ENCODE assay signal across 8 cellular contexts in the genomic region with DNA sequence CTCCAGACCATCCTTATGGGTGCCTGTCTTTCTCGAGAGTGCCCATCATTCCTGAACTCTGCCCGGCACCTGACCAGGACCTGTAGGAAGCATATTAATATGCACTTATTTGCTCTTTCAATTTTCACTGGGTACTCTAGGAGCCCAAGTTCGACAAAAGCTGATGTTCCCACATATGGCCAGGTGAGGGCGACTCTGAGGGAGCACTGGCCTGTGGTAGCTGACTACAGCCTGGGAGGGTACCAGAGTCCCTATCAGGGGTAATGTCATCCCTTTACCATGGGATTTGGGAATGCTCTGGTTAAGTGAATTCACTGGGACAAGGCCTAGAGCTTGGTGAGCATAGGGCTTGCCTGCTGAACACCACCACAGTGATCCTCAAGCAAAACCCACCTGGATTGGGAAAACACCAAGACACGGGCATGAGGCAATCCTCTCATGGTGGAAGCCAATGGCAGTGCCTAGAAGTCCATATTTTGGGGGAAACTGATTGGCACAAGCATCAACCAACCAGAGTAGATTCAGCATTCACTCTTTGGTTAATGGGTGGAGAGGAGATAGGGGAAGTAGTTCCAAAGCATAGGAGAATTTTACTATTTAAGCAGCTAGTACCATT.
A peak's percentile ranks its signal among the peaks of the same experiment; 100 is the strongest.
DNase-seq lines count a peak whose midpoint lies in the region; ATAC-seq and TF ChIP-seq lines count a peak whose summit lies in the region.

No MANE protein-coding gene starts in this region.

- no peak overlapping the region for H3K4me2 ChIP-seq in OCI-LY7 (ENCODE audit: low read length)
- H3K4me2 ChIP-seq in mammary epithelial cell (ENCODE audit: insufficient read depth, low read depth, low read length), result no peak overlapping the region

- CTCF ChIA-PET in OCI-LY7 (lab: Charles Lee; ENCODE audit: unreplicated experiment), result no interaction called here
- CTCF ChIA-PET in mammary epithelial cell (lab: Charles Lee; ENCODE audit: low non-redundant PET), result interaction anchor here (0.5 to 0.6 kb wide), 2 partner anchors 204 to 858 kb away, joined by 3 read pairs; no protein-coding TSS in a partner anchor

- H3K36me3 ChIP-seq in OCI-LY7 (ENCODE audit: insufficient read depth, low read length) (no peaks in the 10 kb centered on the region), mammary epithelial cell (ENCODE audit: insufficient read depth, low read length) (no peaks in the 10 kb centered on the region), transverse colon (no peaks in the 10 kb centered on the region), body of pancreas (replicated peaks in 1 of 2; ENCODE audit: insufficient read depth in 1 of 2, low read depth in 2 of 2) (no peaks in the 10 kb centered on the region)

- in situ Hi-C loops in mammary epithelial cell (cut with MboI; ENCODE audit: low sequenced_read_pairs in 2 of 2), result no loop called here
- in situ Hi-C loops in transverse colon (cut with MboI; ENCODE audit: low pct_ligation_motif_present in 1 of 4, low pct_unique_long_range_greater_than_20kb in 1 of 4, low sequenced_read_pairs in 3 of 4), result no loop called here

- 55% methylated on average over 5 of the region's 5 CpGs for WGBS in mammary epithelial cell (ENCODE audit: low coverage, missing lambda C conversion rate)
- 60% methylated on average over 5 of the region's 5 CpGs; no CpG with 5 or more reads in 1 of the 2 donors for WGBS in transverse colon (ENCODE audit: low coverage in 1 of 2), 2 donors
- 43% methylated on average over 5 of the region's 5 CpGs for WGBS in body of pancreas, 2 donors

- dilution Hi-C loops in mammary epithelial cell (cut with HindIII; ENCODE audit: low sequenced_read_pairs), result no loop called here

- ATAC-seq in GM18873 (IDR thresholded peaks at IDR 0.05; ENCODE audit: low FRiP score, unreplicated experiment) (no peak), body of pancreas (no peak)

- H3K79me2 ChIP-seq in OCI-LY7 (ENCODE audit: insufficient read depth, low read depth, low read length) (no peaks in the 10 kb centered on the region), mammary epithelial cell (ENCODE audit: insufficient read depth, low read length) (no peaks in the 10 kb centered on the region)

- H3K9ac ChIP-seq in mammary epithelial cell (ENCODE audit: insufficient read depth, low read length), result no peak overlapping the region

- DNase-seq in DMS 273 (lab: John Stamatoyannopoulos, UW; ENCODE audit: unreplicated experiment) (peak; percentile 70), DMS 273 treated with DMSO at 0.1 percent for 48 hours (lab: John Stamatoyannopoulos, UW) (no peak), OCI-LY7 (ENCODE audit: low spot score) (peak; percentile 55), mammary epithelial cell (peak; percentile 3), transverse colon (no peak), body of pancreas (no peak)
- peak; percentile 39 for DNase-seq in stimulated activated CD4-positive, alpha-beta T cell treated with anti-CD3 and anti-CD28 coated beads, Interleukin-4, amount 100 ng/mL, for 1 hour

- H3K4me3 ChIP-seq in OCI-LY7 (ENCODE audit: low read depth, low read length, poor library complexity, severe bottlenecking) (no peak overlapping the region), mammary epithelial cell (replicated peaks in 1 of 3; ENCODE audit: insufficient read depth in 1 of 3, low read depth in 2 of 3, low read length in 3 of 3) (no peak overlapping the region), transverse colon (no peak overlapping the region), body of pancreas (no peak overlapping the region)

- H3K9me3 ChIP-seq in OCI-LY7 (ENCODE audit: low read length), result no peaks in the 10 kb centered on the region
- H3K9me3 ChIP-seq in mammary epithelial cell (replicated peaks; ENCODE audit: insufficient read depth, low read length), result no peaks in the 10 kb centered on the region
- H3K9me3 ChIP-seq in transverse colon, result no peaks in the 10 kb centered on the region
- no peaks in the 10 kb centered on the region for H3K9me3 ChIP-seq in body of pancreas

- BruUV-seq in OCI-LY7 (replicated peaks; lab: Mats Ljungman, UMichigan), result no TSS peak
- BruUV-seq in mammary epithelial cell (replicated peaks; lab: Mats Ljungman, UMichigan), result no TSS peak

- H3K9me2 ChIP-seq in OCI-LY7 (ENCODE audit: insufficient read depth, low read length), result no peaks in the 10 kb centered on the region

- H4K20me1 ChIP-seq in OCI-LY7 (ENCODE audit: insufficient read depth, low read length) (no peaks in the 10 kb centered on the region), mammary epithelial cell (ENCODE audit: insufficient read depth, low read length) (no peaks in the 10 kb centered on the region)

- peak; percentile 87 for TF ChIP-seq CTCF in OCI-LY7 (conservative IDR thresholded peaks at IDR 0.05; ENCODE audit: low read length)
- peak; percentile 49 to 57 for TF ChIP-seq CTCF in mammary epithelial cell (conservative IDR thresholded peaks at IDR 0.05 in 1 of 2, IDR thresholded peaks at IDR 0.05 in 1 of 2; ENCODE audit: extremely low read depth in 1 of 2, insufficient read depth in 1 of 2, low read depth in 1 of 2, low read length in 2 of 2)
- TF ChIP-seq CTCF in transverse colon (IDR thresholded peaks at IDR 0.05), result peak in 2 of 5 experiments; percentile 6 to 10
- peak in 1 of 7 experiments; percentile 6 for TF ChIP-seq CTCF in body of pancreas (IDR thresholded peaks at IDR 0.05)

- POLR2A ChIA-PET in OCI-LY7 (lab: Charles Lee), result interaction anchor here (0.6 to 1.7 kb wide), 4 partner anchors 12 to 175 kb away, joined by 3 to 9 read pairs (median 6); a partner anchor contains a TSS

- no peak for TF ChIP-seq EP300 in transverse colon (IDR thresholded peaks at IDR 0.05; ENCODE audit: low read depth)

- H2AFZ ChIP-seq in OCI-LY7 (ENCODE audit: low read length) (no peak overlapping the region), mammary epithelial cell (ENCODE audit: low read depth, low read length) (no peak overlapping the region)

- intact Hi-C loops in OCI-LY7 (cut with micrococcal nuclease; ENCODE audit: unreplicated experiment) (loop anchor here (1.0 kb wide), 1 partner anchor 204 kb away; no protein-coding TSS in a partner anchor), mammary epithelial cell (cut with micrococcal nuclease) (loop anchor here (1.0 kb wide), 1 partner anchor 204 kb away; no protein-coding TSS in a partner anchor), transverse colon (cut with DNase I; ENCODE audit: low total_unique reads) (no loop called here), body of pancreas (cut with DNase I) (no loop called here)

- H3K4me1 ChIP-seq in OCI-LY7 (ENCODE audit: insufficient read depth, low read length, poor library complexity, severe bottlenecking) (peaks cover 27% of the 10 kb centered on the region), mammary epithelial cell (ENCODE audit: insufficient read depth, low read length) (no peaks in the 10 kb centered on the region), transverse colon (no peaks in the 10 kb centered on the region), body of pancreas (no peaks in the 10 kb centered on the region)

- H3K27me3 ChIP-seq in mammary epithelial cell (ENCODE audit: insufficient read depth, low read length) (no peaks in the 10 kb centered on the region), transverse colon (no peaks in the 10 kb centered on the region), body of pancreas (no peaks in the 10 kb centered on the region)

- H3K27ac ChIP-seq in OCI-LY7 (ENCODE audit: low read depth, low read length, poor library complexity, severe bottlenecking) (no peak overlapping the region), mammary epithelial cell (ENCODE audit: insufficient read depth, low read depth, low read length) (no peak overlapping the region), transverse colon (no peak overlapping the region), body of pancreas (no peak overlapping the region)

- TF ChIP-seq POLR2A in transverse colon (IDR thresholded peaks at IDR 0.05), result no peak
- TF ChIP-seq POLR2A in body of pancreas (IDR thresholded peaks at IDR 0.05), result no peak

Comparison
In these comparisons a context has a peak if more than half of its experiments do, and no peak if none do; other contexts are left out.
1. DNase-seq: peak in DMS 273 (single experiment), OCI-LY7 (single experiment), mammary epithelial cell (single experiment) and stimulated activated CD4-positive, alpha-beta T cell treated with anti-CD3 and anti-CD28 coated beads, Interleukin-4, amount 100 ng/mL, for 1 hour (single experiment); none in DMS 273 treated with DMSO at 0.1 percent for 48 hours (single experiment), transverse colon (single experiment) and body of pancreas (0 of 4).
2. intact Hi-C loops: an anchor here in OCI-LY7 (1.0 kb wide) and mammary epithelial cell (1.0 kb wide); none called in transverse colon and body of pancreas.